ENCODE assay signal across 29 cellular contexts in genomic region chr1:154686507-154686906, GRCh38.
"Had no signal": no experiment of that assay in that cellular context is flagged by ENCODE, and none has a peak within 500 bp of the region (broad histone marks: within the 10 kb centered on the region; RNA-seq: fewer than 3 reads in every experiment).

No MANE protein-coding gene starts in this region.

- H3K36me3 ChIP-seq: left ventricle myocardium inferior, neural progenitor cell, neutrophil, right lobe of liver, thyroid gland, transverse colon, upper lobe of left lung, vagina had no signal

- H3K4me1 ChIP-seq: left ventricle myocardium inferior, neural progenitor cell, parathyroid adenoma, psoas muscle, right lobe of liver, testis, thyroid gland, transverse colon, upper lobe of left lung, vagina had no signal

- DNase-seq: hypothalamus; immature natural killer cell; left ventricle myocardium inferior; mesendoderm; naive B cell; natural killer cell; nephron progenitor cell; occipital lobe; psoas muscle; right lobe of liver; stimulated activated CD4-positive, alpha-beta T cell treated with anti-CD3 and anti-CD28 coated beads, Interleukin-1b, Interleukin-23, amount 100 ng/mL, for 48 hours; stimulated activated CD4-positive, alpha-beta T cell treated with anti-CD3 and anti-CD28 coated beads, Interleukin-2, amount 100 ng/mL, for 48 hours; stimulated activated CD4-positive, alpha-beta T cell treated with anti-CD3 and anti-CD28 coated beads, Interleukin-4, amount 100 ng/mL, for 4 hours; stimulated activated CD8-positive, alpha-beta memory T cell treated with anti-CD3 and anti-CD28 coated beads, Interleukin-4, amount 100 ng/mL, for 48 hours; stimulated activated naive CD4-positive, alpha-beta T cell treated with Interleukin-2 at 50 U/mL for 16 hours; stimulated activated naive CD8-positive, alpha-beta T cell treated with anti-CD3 and anti-CD28 coated beads, Interleukin-15, amount 100 ng/mL, for 72 hours; substantia nigra; testis; thyroid gland; transverse colon; upper lobe of left lung had no signal

- H3K79me2 ChIP-seq: parathyroid adenoma had no signal

- H3K27me3 ChIP-seq: neural progenitor cell, right lobe of liver, testis, thyroid gland, upper lobe of left lung, vagina had no signal

- H2AFZ ChIP-seq: neural progenitor cell, parathyroid adenoma had no signal

- H3K4me2 ChIP-seq: neural progenitor cell, smooth muscle cell had no signal

- FAIRE-seq: islet of Langerhans had no signal

- H3K9me3 ChIP-seq: neutrophil, psoas muscle, right lobe of liver, testis, thyroid gland, transverse colon, upper lobe of left lung, vagina had no signal

- H3K4me3 ChIP-seq: left ventricle myocardium inferior, lung, neural progenitor cell, psoas muscle, right lobe of liver, smooth muscle cell, testis, thyroid gland, transverse colon, upper lobe of left lung, vagina had no signal

- H3K27ac ChIP-seq: left ventricle myocardium inferior, neural progenitor cell, neutrophil, parathyroid adenoma, psoas muscle, right lobe of liver, testis, thyroid gland, transverse colon, upper lobe of left lung, vagina had no signal

- ATAC-seq: natural killer cell; psoas muscle; stimulated activated memory B cell treated with anti-CD40 and anti-IgM and Interleukin-4, amounts not matched to agents 10 μg/mL and 1 μg/mL and 100 μg/mL, for 72 hours; stimulated activated naive CD8-positive, alpha-beta T cell treated with anti-CD3 and anti-CD28 coated beads, Interleukin-15, amount 100 ng/mL, for 72 hours had no signal

- H3K9ac ChIP-seq: neural progenitor cell, parathyroid adenoma had no signal
